Comparison of ENCODE assay signal across 18 cellular contexts in genomic region chrX:7972586-7972985, GRCh38.
"Had no signal": no experiment of that assay in that cellular context is flagged by ENCODE, and none has a peak within 500 bp of the region (broad histone marks: within the 10 kb centered on the region; RNA-seq: fewer than 3 reads in every experiment).

No MANE protein-coding gene starts in this region.

- H3K4me3 ChIP-seq: cardiac muscle cell, gastroesophageal sphincter, heart right ventricle, prostate gland, thyroid gland had no signal

- ATAC-seq: activated CD4-positive, alpha-beta T cell treated with anti-CD3 and anti-CD28 coated beads for 36 hours; gastroesophageal sphincter; naive thymus-derived CD4-positive, alpha-beta T cell; WTC11 had no signal

- H3K4me1 ChIP-seq: gastroesophageal sphincter, heart right ventricle, prostate gland, thyroid gland had no signal

- H3K9me3 ChIP-seq: gastroesophageal sphincter, heart right ventricle, prostate gland, thyroid gland had no signal

- DNase-seq: activated CD4-positive, alpha-beta memory T cell treated with anti-CD3 and anti-CD28 coated beads for 36 hours; activated CD4-positive, alpha-beta T cell treated with anti-CD3 and anti-CD28 coated beads for 36 hours; activated gamma-delta T cell treated with Interleukin-2 at 50 U/mL for 16 hours; activated T-cell treated with anti-CD3 and anti-CD28 coated beads for 4 hours; amniotic stem cell; heart right ventricle; kidney glomerular epithelial cell; mesendoderm; naive thymus-derived CD4-positive, alpha-beta T cell; stimulated activated CD4-positive, alpha-beta T cell treated with anti-CD3 and anti-CD28 coated beads, Interleukin-12 subunit alpha, Interleukin-12 subunit beta, amount 100 ng/mL, for 4 hours; stimulated activated CD4-positive, alpha-beta T cell treated with anti-CD3 and anti-CD28 coated beads, Interleukin-1b, Interleukin-23, amount 100 ng/mL, for 48 hours; stimulated activated CD8-positive, alpha-beta memory T cell treated with anti-CD3 and anti-CD28 coated beads, Interleukin-4, amount 100 ng/mL, for 48 hours; stimulated activated naive CD4-positive, alpha-beta T cell; thyroid gland had no signal

- H3K27me3 ChIP-seq: cardiac muscle cell, gastroesophageal sphincter, heart right ventricle, thyroid gland had no signal

- H3K36me3 ChIP-seq: cardiac muscle cell, gastroesophageal sphincter, heart right ventricle, prostate gland, thyroid gland had no signal

- H3K27ac ChIP-seq: cardiac muscle cell, gastroesophageal sphincter, heart right ventricle, prostate gland, thyroid gland had no signal
